Comparison of ENCODE assay signal across 15 cellular contexts in genomic region chr16:85584192-85584757, GRCh38. TPM values are rescaled to one million over a fixed set of nuclear protein-coding genes. Genes with fewer than 3 reads are reported as not detected.
DNase-seq lines count a peak whose midpoint lies in the region; ATAC-seq lines count a peak whose summit lies in the region.
"Had no signal": no experiment of that assay in that cellular context is flagged by ENCODE, and none has a peak within 500 bp of the region (broad histone marks: within the 10 kb centered on the region; RNA-seq: fewer than 3 reads in every experiment).

No MANE protein-coding gene starts in this region.

- H3K4me1 Mint-ChIP-seq in activated naive CD8-positive, alpha-beta T cell (ENCODE audit: low read depth): peaks cover 32% of the 10 kb centered on the region
- H3K4me1 Mint-ChIP-seq in activated naive CD8-positive, alpha-beta T cell treated with anti-CD3 and anti-CD28 coated beads, Interleukin-2, amount 50 U/mL, for 24 hours: peaks cover 29% of the 10 kb centered on the region

- WGBS in mesenchymal stem cell: 82% methylated on average over 19 of the region's 19 CpGs

- H3K27ac ChIP-seq in mesenchymal stem cell (ENCODE audit: low read length, poor library complexity, severe bottlenecking): peak overlapping the region; percentile 79
- H3K27ac ChIP-seq: esophagus muscularis mucosa, heart right ventricle, suprapubic skin had no signal

- H3K4me1 ChIP-seq in NT2/D1 (ENCODE audit: insufficient read depth, insufficient read length): peaks cover 71% of the 10 kb centered on the region
- peaks cover 60% of the 10 kb centered on the region for H3K4me1 ChIP-seq in mesenchymal stem cell (ENCODE audit: control insufficient read depth, insufficient read depth, low read depth, low read length)

- peak overlapping the region; percentile 10 for H3K4me3 ChIP-seq in NT2/D1 (ENCODE audit: insufficient read length, low read depth)
- no peak overlapping the region for H3K4me3 ChIP-seq in mesenchymal stem cell (ENCODE audit: insufficient read depth in 1 of 2, low read depth in 1 of 2, low read length in 2 of 2)
- H3K4me3 ChIP-seq: esophagus muscularis mucosa, heart right ventricle, suprapubic skin had no signal

- no peak overlapping the region for H2BK5ac ChIP-seq in mesenchymal stem cell (ENCODE audit: low read depth, low read length, poor library complexity, severe bottlenecking)

- H3K4me2 ChIP-seq in mesenchymal stem cell (ENCODE audit: low read length, poor library complexity, severe bottlenecking): no peak overlapping the region

- H3K27ac Mint-ChIP-seq in activated naive CD8-positive, alpha-beta T cell: peak overlapping the region; percentile 41
- H3K27ac Mint-ChIP-seq in activated naive CD8-positive, alpha-beta T cell treated with anti-CD3 and anti-CD28 coated beads, Interleukin-2, amount 50 U/mL, for 24 hours: no peak overlapping the region

- H3K9me3 ChIP-seq in NT2/D1 (ENCODE audit: insufficient read depth, low read length): no peaks in the 10 kb centered on the region
- no peaks in the 10 kb centered on the region for H3K9me3 ChIP-seq in mesenchymal stem cell (ENCODE audit: control insufficient read depth, low read length)
- H3K9me3 ChIP-seq: esophagus muscularis mucosa, heart right ventricle, suprapubic skin had no signal

- no peak overlapping the region for H3K23ac ChIP-seq in mesenchymal stem cell (ENCODE audit: low read length in 2 of 2)

- H3K36me3 ChIP-seq in NT2/D1 (ENCODE audit: insufficient read depth, insufficient read length, low read length) (peaks cover 8% of the 10 kb centered on the region), mesenchymal stem cell (ENCODE audit: control insufficient read depth in 1 of 2, insufficient read depth in 2 of 2, low read depth in 1 of 2, low read length in 2 of 2) (peaks cover 0 to 14% of the 10 kb centered on the region in 2 experiments)
- H3K36me3 ChIP-seq: esophagus muscularis mucosa, heart right ventricle, suprapubic skin had no signal

- peaks cover 42% of the 10 kb centered on the region for H3K79me1 ChIP-seq in mesenchymal stem cell (replicated peaks; ENCODE audit: low read length, poor library complexity, severe bottlenecking)

- H2AK5ac ChIP-seq in mesenchymal stem cell (ENCODE audit: low read length, severe bottlenecking): peak overlapping the region; percentile 67

- no peak overlapping the region for H2BK120ac ChIP-seq in mesenchymal stem cell (ENCODE audit: low read depth, low read length)

- H3K18ac ChIP-seq in mesenchymal stem cell (ENCODE audit: low read depth in 1 of 2, low read length in 2 of 2): peak overlapping the region; percentile 50 to 85

- H3K4ac ChIP-seq in mesenchymal stem cell (ENCODE audit: low read depth in 1 of 2, low read length in 2 of 2): peak overlapping the region in 1 of 2 experiments; percentile 57

- H4K91ac ChIP-seq in mesenchymal stem cell (ENCODE audit: low read length): peak overlapping the region; percentile 77

- no peak for DNase-seq in activated naive CD8-positive, alpha-beta T cell treated with anti-CD3 and anti-CD28 coated beads, Interleukin-2, amount 50 U/mL, for 24 hours
- no peak for DNase-seq in NT2/D1 (ENCODE audit: low read depth, low spot score)
- no peak for DNase-seq in mesenchymal stem cell
- DNase-seq in NCI-H510A (lab: John Stamatoyannopoulos, UW): no peak
- no peak for DNase-seq in NAMALWA (ENCODE audit: low spot score)
- DNase-seq: activated CD4-positive, alpha-beta T cell treated with anti-CD3 and anti-CD28 coated beads, Interleukin-2, amount 50 U/mL, for 4 hours; cortex of kidney; heart right ventricle; Karpas-422; NCI-H2029 treated with DMSO at 0.1 percent for 48 hours had no signal

- H3K14ac ChIP-seq in mesenchymal stem cell (ENCODE audit: low read length in 2 of 2): no peak overlapping the region

- peaks cover 8% of the 10 kb centered on the region for H3K27me3 ChIP-seq in NT2/D1 (ENCODE audit: insufficient read depth, insufficient read length)
- H3K27me3 ChIP-seq in mesenchymal stem cell (ENCODE audit: control insufficient read depth in 1 of 2, insufficient read depth in 1 of 2, low read length in 2 of 2): no peaks in the 10 kb centered on the region
- H3K27me3 ChIP-seq: esophagus muscularis mucosa, heart right ventricle, suprapubic skin had no signal

- H3K9me3 Mint-ChIP-seq in activated naive CD8-positive, alpha-beta T cell (ENCODE audit: low read depth): no peaks in the 10 kb centered on the region
- H3K9me3 Mint-ChIP-seq in activated naive CD8-positive, alpha-beta T cell treated with anti-CD3 and anti-CD28 coated beads, Interleukin-2, amount 50 U/mL, for 24 hours: no peaks in the 10 kb centered on the region

- H3K36me3 Mint-ChIP-seq in activated naive CD8-positive, alpha-beta T cell: no peaks in the 10 kb centered on the region
- H3K36me3 Mint-ChIP-seq in activated naive CD8-positive, alpha-beta T cell treated with anti-CD3 and anti-CD28 coated beads, Interleukin-2, amount 50 U/mL, for 24 hours (ENCODE audit: low read depth): no peaks in the 10 kb centered on the region

- H2AFZ ChIP-seq in mesenchymal stem cell (ENCODE audit: low read depth, low read length): no peak overlapping the region

- no peak overlapping the region for H4K8ac ChIP-seq in mesenchymal stem cell (ENCODE audit: low read length)

- H3K9ac ChIP-seq in NT2/D1 (ENCODE audit: insufficient read length, low read depth) (peak overlapping the region; percentile 79), mesenchymal stem cell (ENCODE audit: low read length) (no peak overlapping the region)

- no peak overlapping the region for H3K4me3 Mint-ChIP-seq in activated naive CD8-positive, alpha-beta T cell
- no peak overlapping the region for H3K4me3 Mint-ChIP-seq in activated naive CD8-positive, alpha-beta T cell treated with anti-CD3 and anti-CD28 coated beads, Interleukin-2, amount 50 U/mL, for 24 hours

- no peak for ATAC-seq in activated naive CD8-positive, alpha-beta T cell treated with anti-CD3 and anti-CD28 coated beads, Interleukin-2, amount 50 U/mL, for 24 hours
- no peak for ATAC-seq in HG03439 (IDR thresholded peaks at IDR 0.05; ENCODE audit: unreplicated experiment)
- no peak for ATAC-seq in GM21825 (IDR thresholded peaks at IDR 0.05; ENCODE audit: unreplicated experiment)
- ATAC-seq: heart right ventricle had no signal

- H3K27me3 Mint-ChIP-seq in activated naive CD8-positive, alpha-beta T cell: no peaks in the 10 kb centered on the region
- no peaks in the 10 kb centered on the region for H3K27me3 Mint-ChIP-seq in activated naive CD8-positive, alpha-beta T cell treated with anti-CD3 and anti-CD28 coated beads, Interleukin-2, amount 50 U/mL, for 24 hours

- H2BK15ac ChIP-seq in mesenchymal stem cell (ENCODE audit: low read depth, poor library complexity, severe bottlenecking): no peak overlapping the region

- H2BK12ac ChIP-seq in mesenchymal stem cell (ENCODE audit: low read length in 2 of 2): peak overlapping the region; percentile 80 to 85

RNA-seq across cellular contexts. Expression of gene GSE1, which starts 28.8 kb away (rescaled TPM):
- polyA plus RNA-seq in mesenchymal stem cell (2013, experiment 1 of 2): 39.2 TPM
- 38.5 TPM for polyA plus RNA-seq in mesenchymal stem cell (2013, experiment 2 of 2)
